In genomic region chr14:106618480-106618951, GRCh38 we compare ENCODE assay signal across 8 cellular contexts.
A peak's percentile ranks its signal among the peaks of the same experiment; 100 is the strongest.
DNase-seq lines count a peak whose midpoint lies in the region; TF ChIP-seq lines count a peak whose summit lies in the region.
"Not testable (repeated sequence)": the region's sequence is repeated elsewhere in the genome, so short reads cannot be mapped to it uniquely, and the experiment has no call there.

No MANE protein-coding gene starts in this region.

- CTCF ChIA-PET in CD8-positive, alpha-beta memory T cell (lab: Charles Lee): interaction anchor here (0.9 kb wide), 1 partner anchor 9 kb away, joined by 3 read pairs; no protein-coding TSS in a partner anchor

- H3K4me1 Mint-ChIP-seq in CD8-positive, alpha-beta memory T cell: peaks cover 12 to 15% (median 13%) of the 10 kb centered on the region in 3 donors
- H3K4me1 Mint-ChIP-seq in HFFc6 (ENCODE audit: low read depth): not testable (repeated sequence)

- peak; percentile 59 for TF ChIP-seq CTCF in HFFc6 (IDR thresholded peaks at IDR 0.05)
- TF ChIP-seq CTCF in fibroblast of villous mesenchyme (IDR thresholded peaks at IDR 0.05; ENCODE audit: insufficient read depth, low read depth, low read length): peak; percentile 25
- TF ChIP-seq CTCF in neutrophil (IDR thresholded peaks at IDR 0.05): peak; percentile 79

- not testable (repeated sequence) for H3K9me3 Mint-ChIP-seq in CD8-positive, alpha-beta memory T cell
- peaks cover 61% of the 10 kb centered on the region for H3K9me3 Mint-ChIP-seq in HFFc6

- POLR2A ChIA-PET in CD8-positive, alpha-beta memory T cell (lab: Charles Lee): not testable (repeated sequence)

- DNase-seq in CD8-positive, alpha-beta memory T cell: peak; percentile 56 to 83 (median 74)
- not testable (repeated sequence) for DNase-seq in HFFc6; fibroblast of villous mesenchyme (ENCODE audit: low read depth)
- peak; percentile 20 for DNase-seq in NCI-H774 (lab: John Stamatoyannopoulos, UW)
- DNase-seq in activated CD4-positive, CD25-positive, alpha-beta regulatory T cell treated with anti-CD3 and anti-CD28 coated beads, Interleukin-2, amount 50 U/mL, for 16 hours (ENCODE audit: low read depth, low spot score): peak; percentile 55
- DNase-seq in activated gamma-delta T cell treated with Interleukin-2 at 50 U/mL for 16 hours: peak; percentile 74
- peak; percentile 45 to 51 for DNase-seq in stimulated activated CD8-positive, alpha-beta memory T cell treated with anti-CD3 and anti-CD28 coated beads, Interleukin-7, amount 100 ng/mL, for 1 hour (ENCODE audit: low read depth in 2 of 2)

- H3K36me3 ChIP-seq in CD8-positive, alpha-beta memory T cell (ENCODE audit: insufficient read depth, low read length); neutrophil: not testable (repeated sequence)

- H3K4me1 ChIP-seq in CD8-positive, alpha-beta memory T cell (ENCODE audit: insufficient read depth, low read length): not testable (repeated sequence)
- H3K4me1 ChIP-seq in neutrophil (ENCODE audit: control insufficient read depth in 1 of 2, insufficient read depth in 1 of 2, low read depth in 1 of 2, low read length in 1 of 2): peaks cover 35 to 41% of the 10 kb centered on the region in 2 experiments

- not testable (repeated sequence) for H3K9me3 ChIP-seq in CD8-positive, alpha-beta memory T cell (ENCODE audit: low read length); neutrophil

- H3K4me3 ChIP-seq in CD8-positive, alpha-beta memory T cell (ENCODE audit: low read length); fibroblast of villous mesenchyme (ENCODE audit: low read depth, low read length); neutrophil (ENCODE audit: low read depth in 1 of 2, low read length in 1 of 2): not testable (repeated sequence)

- not testable (repeated sequence) for H3K4me3 Mint-ChIP-seq in CD8-positive, alpha-beta memory T cell; HFFc6

- H3K27me3 Mint-ChIP-seq in CD8-positive, alpha-beta memory T cell: peaks cover 4 to 49% of the 10 kb centered on the region in 2 donors
- H3K27me3 Mint-ChIP-seq in HFFc6 (ENCODE audit: insufficient read depth): not testable (repeated sequence)

- H3K27ac ChIP-seq in CD8-positive, alpha-beta memory T cell (ENCODE audit: low read depth, low read length): not testable (repeated sequence)
- peak overlapping the region; percentile 73 for H3K27ac ChIP-seq in neutrophil

- not testable (repeated sequence) for H3K36me3 Mint-ChIP-seq in CD8-positive, alpha-beta memory T cell; HFFc6 (ENCODE audit: low read depth)

- not testable (repeated sequence) for H3K27me3 ChIP-seq in CD8-positive, alpha-beta memory T cell (ENCODE audit: insufficient read depth, low read length, poor library complexity, severe bottlenecking); neutrophil

- H3K27ac Mint-ChIP-seq in CD8-positive, alpha-beta memory T cell; HFFc6: not testable (repeated sequence)

Comparison
In these comparisons a context has a peak if more than half of its experiments do, and no peak if none do; other contexts are left out.
1. CTCF ChIP-seq: peak in every context shown above with its lines; median percentile 79 in neutrophil; 59 in HFFc6; 25 in fibroblast of villous mesenchyme.